In genomic region chr17:35017021-35017420, GRCh38 we compare ENCODE assay signal across 18 cellular contexts. TPM values are rescaled to one million over a fixed set of nuclear protein-coding genes. Genes with fewer than 3 reads are reported as not detected.
A peak's percentile ranks its signal among the peaks of the same experiment; 100 is the strongest.
DNase-seq lines count a peak whose midpoint lies in the region; ATAC-seq and TF ChIP-seq lines count a peak whose summit lies in the region.
"Had no signal": no experiment of that assay in that cellular context is flagged by ENCODE, and none has a peak within 500 bp of the region (broad histone marks: within the 10 kb centered on the region; RNA-seq: fewer than 3 reads in every experiment).

No MANE protein-coding gene starts in this region.

- no peak overlapping the region for H3K27ac ChIP-seq in trophoblast cell (ENCODE audit: low read depth, low read length)
- H3K27ac ChIP-seq: HL-60 had no signal

- H2BK5ac ChIP-seq in trophoblast cell (ENCODE audit: low read depth, low read length, poor library complexity) = no peak overlapping the region

- H3K27me3 ChIP-seq in trophoblast cell (ENCODE audit: insufficient read depth, low read length) = no peaks in the 10 kb centered on the region

- peak overlapping the region; percentile 49 for H3K9ac ChIP-seq in trophoblast cell (ENCODE audit: low read length)

- no peak overlapping the region for H2BK120ac ChIP-seq in trophoblast cell (ENCODE audit: insufficient read depth, low read length, poor library complexity)

- intact Hi-C loops in natural killer cell (cut with micrococcal nuclease) = no loop called here

- no peak for DNase-seq in natural killer cell treated with Interleukin-12 subunit alpha and Interleukin-12 subunit beta and Interleukin-15 and Interleukin-18, amount 100 ng/mL, for 72 hours (ENCODE audit: low spot score)
- DNase-seq in natural killer cell (no peak), trophoblast cell (no peak), ureter (ENCODE audit: low spot score) (no peak), HK-2 (ENCODE audit: unreplicated experiment) (no peak), osteocyte (ENCODE audit: extremely low spot score, unreplicated experiment) (no peak)
- DNase-seq in central memory CD8-positive, alpha-beta T cell (ENCODE audit: low spot score in 2 of 2) = no peak
- DNase-seq in effector CD8-positive, alpha-beta T cell (lab: John Stamatoyannopoulos, UW) = no peak
- DNase-seq: ACHN; CD8-positive, alpha-beta T cell; DND-41; GDM1; KBM-7; NCI-H1048; NCI-H226; NCI-H526 treated with DMSO at 0.1 percent for 48 hours had no signal

- no peak overlapping the region for H3K4me3 Mint-ChIP-seq in natural killer cell treated with Interleukin-12 subunit alpha and Interleukin-12 subunit beta and Interleukin-15 and Interleukin-18, amount 100 ng/mL, for 72 hours
- H3K4me3 Mint-ChIP-seq in natural killer cell (no peak overlapping the region), osteocyte (ENCODE audit: unreplicated experiment) (no peak overlapping the region)
- no peak overlapping the region for H3K4me3 Mint-ChIP-seq in central memory CD8-positive, alpha-beta T cell
- H3K4me3 Mint-ChIP-seq: CD8-positive, alpha-beta T cell; GM23338 had no signal

- H3K36me3 ChIP-seq in trophoblast cell (ENCODE audit: control insufficient read depth in 1 of 2, insufficient read depth in 2 of 2, low read length in 2 of 2) = peaks cover 4 to 7% of the 10 kb centered on the region in 2 experiments

- no peak overlapping the region for H4K12ac ChIP-seq in trophoblast cell (ENCODE audit: low read depth, low read length)

- H2AFZ ChIP-seq in trophoblast cell (ENCODE audit: insufficient read depth, low read length, poor library complexity) = no peak overlapping the region
- H2AFZ ChIP-seq: GM23338 had no signal

- H3K14ac ChIP-seq in trophoblast cell (ENCODE audit: low read length) = no peak overlapping the region

- no peaks in the 10 kb centered on the region for H3K79me1 ChIP-seq in trophoblast cell (ENCODE audit: low read length)

- peak overlapping the region; percentile 3 to 56 for H3K27ac Mint-ChIP-seq in natural killer cell treated with Interleukin-12 subunit alpha and Interleukin-12 subunit beta and Interleukin-15 and Interleukin-18, amount 100 ng/mL, for 72 hours
- H3K27ac Mint-ChIP-seq in natural killer cell = peak overlapping the region in 1 of 2 donors; percentile 51
- H3K27ac Mint-ChIP-seq in central memory CD8-positive, alpha-beta T cell (ENCODE audit: low read depth) = peak overlapping the region; percentile 10
- H3K27ac Mint-ChIP-seq in osteocyte (ENCODE audit: unreplicated experiment) = no peak overlapping the region
- H3K27ac Mint-ChIP-seq: GM23338 had no signal

- no peaks in the 10 kb centered on the region for H3K79me2 ChIP-seq in trophoblast cell (ENCODE audit: control insufficient read depth, insufficient read depth, low read length, poor library complexity)

- H3K4me3 ChIP-seq in trophoblast cell (ENCODE audit: low read depth, low read length) = no peak overlapping the region
- H3K4me3 ChIP-seq: GM23338 had no signal

- no peak overlapping the region for H4K8ac ChIP-seq in trophoblast cell (ENCODE audit: low read depth, low read length)

- peaks cover 36% of the 10 kb centered on the region for H3K36me3 Mint-ChIP-seq in natural killer cell treated with Interleukin-12 subunit alpha and Interleukin-12 subunit beta and Interleukin-15 and Interleukin-18, amount 100 ng/mL, for 72 hours
- H3K36me3 Mint-ChIP-seq in natural killer cell = no peaks in the 10 kb centered on the region
- H3K36me3 Mint-ChIP-seq in central memory CD8-positive, alpha-beta T cell (ENCODE audit: insufficient read depth) = peaks cover 42% of the 10 kb centered on the region
- H3K36me3 Mint-ChIP-seq in osteocyte (ENCODE audit: unreplicated experiment) = peaks cover 30% of the 10 kb centered on the region

- H2AK5ac ChIP-seq in trophoblast cell (ENCODE audit: low read length) = no peak overlapping the region

- no peaks in the 10 kb centered on the region for H3K9me3 Mint-ChIP-seq in natural killer cell treated with Interleukin-12 subunit alpha and Interleukin-12 subunit beta and Interleukin-15 and Interleukin-18, amount 100 ng/mL, for 72 hours
- H3K9me3 Mint-ChIP-seq in natural killer cell = no peaks in the 10 kb centered on the region
- no peaks in the 10 kb centered on the region for H3K9me3 Mint-ChIP-seq in central memory CD8-positive, alpha-beta T cell
- H3K9me3 Mint-ChIP-seq in osteocyte (ENCODE audit: unreplicated experiment) = no peaks in the 10 kb centered on the region
- H3K9me3 Mint-ChIP-seq: CD8-positive, alpha-beta T cell; GM23338 had no signal

- no peak overlapping the region for H3K4me2 ChIP-seq in trophoblast cell (ENCODE audit: low read length)
- H3K4me2 ChIP-seq: GM23338 had no signal

- H4K91ac ChIP-seq in trophoblast cell (ENCODE audit: low read depth, low read length) = no peak overlapping the region

- H3K18ac ChIP-seq in trophoblast cell (ENCODE audit: low read length) = no peak overlapping the region

- H3K4me1 Mint-ChIP-seq in natural killer cell treated with Interleukin-12 subunit alpha and Interleukin-12 subunit beta and Interleukin-15 and Interleukin-18, amount 100 ng/mL, for 72 hours (ENCODE audit: low read depth in 2 of 2) = peaks cover 38 to 40% of the 10 kb centered on the region in 2 donors
- peaks cover 12 to 19% of the 10 kb centered on the region in 2 donors for H3K4me1 Mint-ChIP-seq in natural killer cell
- peaks cover 25% of the 10 kb centered on the region for H3K4me1 Mint-ChIP-seq in central memory CD8-positive, alpha-beta T cell
- peaks cover 12% of the 10 kb centered on the region for H3K4me1 Mint-ChIP-seq in osteocyte (ENCODE audit: unreplicated experiment)

- peaks cover under 1 to 3% of the 10 kb centered on the region in 2 experiments for H3K4me1 ChIP-seq in trophoblast cell (ENCODE audit: control insufficient read depth in 1 of 2, insufficient read depth in 2 of 2, low read length in 2 of 2)

- H3K23ac ChIP-seq in trophoblast cell (ENCODE audit: low read length) = no peak overlapping the region

- H3K27me3 Mint-ChIP-seq in natural killer cell treated with Interleukin-12 subunit alpha and Interleukin-12 subunit beta and Interleukin-15 and Interleukin-18, amount 100 ng/mL, for 72 hours = no peaks in the 10 kb centered on the region
- H3K27me3 Mint-ChIP-seq in natural killer cell (ENCODE audit: low read depth in 2 of 2) (no peaks in the 10 kb centered on the region), osteocyte (ENCODE audit: unreplicated experiment) (no peaks in the 10 kb centered on the region)
- H3K27me3 Mint-ChIP-seq in central memory CD8-positive, alpha-beta T cell = no peaks in the 10 kb centered on the region

- no peak for ATAC-seq in natural killer cell treated with Interleukin-12 subunit alpha and Interleukin-12 subunit beta and Interleukin-15 and Interleukin-18, amount 100 ng/mL, for 72 hours
- no peak for ATAC-seq in natural killer cell
- ATAC-seq in central memory CD8-positive, alpha-beta T cell (replicated peaks; ENCODE audit: extremely low read depth, poor library complexity, severe bottlenecking) = no peak
- ATAC-seq: CD8-positive, alpha-beta T cell; GM23338 had no signal

- H3K4ac ChIP-seq in trophoblast cell (ENCODE audit: low read depth, low read length) = no peak overlapping the region

- H2BK12ac ChIP-seq in trophoblast cell (ENCODE audit: low read length) = no peak overlapping the region

- H3K9me3 ChIP-seq in trophoblast cell (ENCODE audit: insufficient read depth, low read depth, low read length) = peaks cover 2% of the 10 kb centered on the region

- 100% methylated on average over 1 of the region's 4 CpGs for WGBS in trophoblast cell (ENCODE audit: extremely low coverage, insufficient coverage, insufficient read length)

- TF ChIP-seq CTCF in natural killer cell (IDR thresholded peaks at IDR 0.05) (no peak), osteocyte (IDR thresholded peaks at IDR 0.05) (no peak)

RNA-seq across cellular contexts. Expression of gene LIG3, which starts 36.7 kb away (rescaled TPM):
- 10 to 100 TPM; 65.8 to 89.4 TPM for total RNA-seq in natural killer cell treated with Interleukin-12 subunit alpha and Interleukin-12 subunit beta and Interleukin-15 and Interleukin-18, amount 100 ng/mL, for 72 hours
- total RNA-seq in natural killer cell = 10 to 100 TPM; 70.2 to 83.7 (median 72.0) TPM
- polyA plus RNA-seq in trophoblast cell (2013) = 23.2 and 25.5 TPM in 2 replicates
- total RNA-seq in ureter = 79.0 TPM
- total RNA-seq in osteocyte = 38.6 and 44.7 TPM in 2 replicates

RNA-seq across cellular contexts. Expression of gene RFFL, which starts 46.5 kb away (rescaled TPM):
- 10 to 100 TPM; 87.6 to 91.5 TPM for total RNA-seq in natural killer cell treated with Interleukin-12 subunit alpha and Interleukin-12 subunit beta and Interleukin-15 and Interleukin-18, amount 100 ng/mL, for 72 hours
- total RNA-seq in natural killer cell (10 to 100 TPM; 50.0 to 86.6 (median 75.9) TPM), ureter (40.1 TPM), osteocyte (19.3 and 22.9 TPM in 2 replicates)
- polyA plus RNA-seq in trophoblast cell (2013) = 6.5 and 7.2 TPM in 2 replicates

RNA-seq across cellular contexts. Expression of gene ZNF830, which starts 55.7 kb away (rescaled TPM):
- 10 to 100 TPM; 21.0 to 29.5 TPM for total RNA-seq in natural killer cell treated with Interleukin-12 subunit alpha and Interleukin-12 subunit beta and Interleukin-15 and Interleukin-18, amount 100 ng/mL, for 72 hours
- 10 to 100 TPM; 33.2 to 44.4 (median 34.3) TPM for total RNA-seq in natural killer cell
- polyA plus RNA-seq in trophoblast cell (2013) = 6.9 and 7.4 TPM in 2 replicates
- total RNA-seq in ureter = 14.6 TPM
- 16.4 and 17.5 TPM in 2 replicates for total RNA-seq in osteocyte

RNA-seq across cellular contexts. Expression of gene CCT6B, which starts 55.8 kb away (rescaled TPM):
- 1 to 10 TPM in 1 of 2 donors, under 1 TPM in 1; 0.45 to 1.9 TPM for total RNA-seq in natural killer cell treated with Interleukin-12 subunit alpha and Interleukin-12 subunit beta and Interleukin-15 and Interleukin-18, amount 100 ng/mL, for 72 hours
- total RNA-seq in natural killer cell (1 to 10 TPM; 4.1 to 4.7 (median 4.3) TPM), ureter (6.3 TPM), osteocyte (3.2 and 3.6 TPM in 2 replicates)
- polyA plus RNA-seq in trophoblast cell (2013) = 0.81 and 0.96 TPM in 2 replicates
